ENCODE assay signal across 21 cellular contexts in genomic region chr9:33471361-33471760, GRCh38. TPM values are rescaled to one million over a fixed set of nuclear protein-coding genes. Genes with fewer than 3 reads are reported as not detected.
DNase-seq lines count a peak whose midpoint lies in the region; ATAC-seq lines count a peak whose summit lies in the region.
"Had no signal": no experiment of that assay in that cellular context is flagged by ENCODE, and none has a peak within 500 bp of the region (broad histone marks: within the 10 kb centered on the region; RNA-seq: fewer than 3 reads in every experiment).

No MANE protein-coding gene starts in this region.

- H3K27me3 ChIP-seq in mesenchymal stem cell (ENCODE audit: control insufficient read depth in 1 of 2, insufficient read depth in 1 of 2, low read length in 2 of 2), result no peaks in the 10 kb centered on the region
- H3K27me3 ChIP-seq: thyroid gland had no signal

- H3K27ac Mint-ChIP-seq in activated CD4-positive, alpha-beta T cell treated with anti-CD3 and anti-CD28 coated beads, Interleukin-2, amount 10 ng/mL, durations not matched to agents 24 days and 14 days, result no peak overlapping the region
- H3K27ac Mint-ChIP-seq in T-cell, result no peak overlapping the region
- H3K27ac Mint-ChIP-seq: activated CD4-positive, alpha-beta memory T cell treated with anti-CD3 and anti-CD28 coated beads for 36 hours; T-helper 1 cell treated with Interleukin-12 subunit alpha and Interleukin-12 subunit beta and Interleukin-4 antibody, amounts not matched to agents 30 μg/mL and 1 μg/mL, for 36 hours had no signal

- peaks cover 54% of the 10 kb centered on the region for H3K36me3 Mint-ChIP-seq in activated CD4-positive, alpha-beta T cell treated with anti-CD3 and anti-CD28 coated beads, Interleukin-2, amount 10 ng/mL, durations not matched to agents 24 days and 14 days (ENCODE audit: low read depth)
- peaks cover 42% of the 10 kb centered on the region for H3K36me3 Mint-ChIP-seq in T-cell

- intact Hi-C loops in activated CD4-positive, alpha-beta T cell treated with anti-CD3 and anti-CD28 coated beads, Interleukin-2, amount 10 ng/mL, durations not matched to agents 24 days and 14 days (cut with micrococcal nuclease), result loop anchor here (5.0 kb wide), 1 partner anchor 41 kb away; no protein-coding TSS in a partner anchor

- peaks cover 12% of the 10 kb centered on the region for H3K4me1 ChIP-seq in mesenchymal stem cell (ENCODE audit: control insufficient read depth, insufficient read depth, low read depth, low read length)

- H3K9me3 Mint-ChIP-seq in activated CD4-positive, alpha-beta T cell treated with anti-CD3 and anti-CD28 coated beads, Interleukin-2, amount 10 ng/mL, durations not matched to agents 24 days and 14 days, result no peaks in the 10 kb centered on the region
- no peaks in the 10 kb centered on the region for H3K9me3 Mint-ChIP-seq in T-cell
- H3K9me3 Mint-ChIP-seq: activated CD4-positive, alpha-beta memory T cell treated with anti-CD3 and anti-CD28 coated beads for 36 hours; T-helper 1 cell treated with Interleukin-12 subunit alpha and Interleukin-12 subunit beta and Interleukin-4 antibody, amounts not matched to agents 30 μg/mL and 1 μg/mL, for 36 hours had no signal

- H2AFZ ChIP-seq in mesenchymal stem cell (ENCODE audit: low read depth, low read length), result no peak overlapping the region

- H3K4ac ChIP-seq in mesenchymal stem cell (ENCODE audit: low read depth in 1 of 2, low read length in 2 of 2), result no peak overlapping the region

- peak overlapping the region; percentile 95 for H3K9ac ChIP-seq in mesenchymal stem cell (ENCODE audit: low read length)

- no peak overlapping the region for H2BK120ac ChIP-seq in mesenchymal stem cell (ENCODE audit: low read depth, low read length)

- no peak overlapping the region for H2BK5ac ChIP-seq in mesenchymal stem cell (ENCODE audit: low read depth, low read length, poor library complexity, severe bottlenecking)

- peak overlapping the region; percentile 39 for H3K4me3 Mint-ChIP-seq in activated CD4-positive, alpha-beta T cell treated with anti-CD3 and anti-CD28 coated beads, Interleukin-2, amount 10 ng/mL, durations not matched to agents 24 days and 14 days
- peak overlapping the region in 2 of 3 donors; percentile 50 to 99 for H3K4me3 Mint-ChIP-seq in T-cell
- H3K4me3 Mint-ChIP-seq: activated CD4-positive, alpha-beta memory T cell treated with anti-CD3 and anti-CD28 coated beads for 36 hours; T-helper 1 cell treated with Interleukin-12 subunit alpha and Interleukin-12 subunit beta and Interleukin-4 antibody, amounts not matched to agents 30 μg/mL and 1 μg/mL, for 36 hours had no signal

- no peak overlapping the region for H3K4me2 ChIP-seq in mesenchymal stem cell (ENCODE audit: low read length, poor library complexity, severe bottlenecking)

- no peak overlapping the region for H4K8ac ChIP-seq in mesenchymal stem cell (ENCODE audit: low read length)

- no peaks in the 10 kb centered on the region for H3K9me3 ChIP-seq in mesenchymal stem cell (ENCODE audit: control insufficient read depth, low read length)
- H3K9me3 ChIP-seq: thyroid gland had no signal

- POLR2A ChIA-PET in T-cell (lab: Charles Lee), result no interaction called here

- no peak overlapping the region for H3K23ac ChIP-seq in mesenchymal stem cell (ENCODE audit: low read length in 2 of 2)

- no peak overlapping the region for H2BK15ac ChIP-seq in mesenchymal stem cell (ENCODE audit: low read depth, poor library complexity, severe bottlenecking)

- no peak overlapping the region for H3K27ac ChIP-seq in mesenchymal stem cell (ENCODE audit: low read length, poor library complexity, severe bottlenecking)
- H3K27ac ChIP-seq: thyroid gland had no signal

- no peak overlapping the region for H3K18ac ChIP-seq in mesenchymal stem cell (ENCODE audit: low read depth in 1 of 2, low read length in 2 of 2)

- CTCF ChIA-PET in T-cell (lab: Charles Lee), result interaction anchor here in 1 of 2 donors (5.1 kb wide), 1 partner anchor 97 kb away, joined by 33 read pairs; no protein-coding TSS in a partner anchor

- DNase-seq in activated CD4-positive, alpha-beta T cell treated with anti-CD3 and anti-CD28 coated beads, Interleukin-2, amount 10 ng/mL, durations not matched to agents 24 days and 14 days, result no peak
- no peak for DNase-seq in activated CD4-positive, alpha-beta T cell treated with anti-CD3 and anti-CD28 coated beads, Interleukin-2, amount 50 U/mL, for 1 hour
- DNase-seq in COLO829 (ENCODE audit: low spot score) (peak; percentile 45), T-cell (no peak), mesenchymal stem cell (no peak), NCI-H524 treated with DMSO at 0.1 percent for 48 hours (lab: John Stamatoyannopoulos, UW) (no peak)
- DNase-seq: activated CD4-positive, alpha-beta memory T cell treated with anti-CD3 and anti-CD28 coated beads for 36 hours; EL; HCEC 1CT; hypothalamus; kidney glomerular epithelial cell; mesendoderm; NCI-H1048; NCI-H2081; NCI-H510A treated with DMSO at 0.1 percent for 48 hours; Right ventricle myocardium superior; thyroid gland had no signal

- H3K27me3 Mint-ChIP-seq in activated CD4-positive, alpha-beta T cell treated with anti-CD3 and anti-CD28 coated beads, Interleukin-2, amount 10 ng/mL, durations not matched to agents 24 days and 14 days, result no peaks in the 10 kb centered on the region
- H3K27me3 Mint-ChIP-seq in T-cell, result no peaks in the 10 kb centered on the region
- H3K27me3 Mint-ChIP-seq: activated CD4-positive, alpha-beta memory T cell treated with anti-CD3 and anti-CD28 coated beads for 36 hours had no signal

- no peak overlapping the region for H4K91ac ChIP-seq in mesenchymal stem cell (ENCODE audit: low read length)

- H3K79me1 ChIP-seq in mesenchymal stem cell (replicated peaks; ENCODE audit: low read length, poor library complexity, severe bottlenecking), result peaks cover 31% of the 10 kb centered on the region

- no peak overlapping the region for H2AK5ac ChIP-seq in mesenchymal stem cell (ENCODE audit: low read length, severe bottlenecking)

- 94% methylated on average over 2 of the region's 2 CpGs for WGBS in mesenchymal stem cell

- H2BK12ac ChIP-seq in mesenchymal stem cell (ENCODE audit: low read length in 2 of 2), result no peak overlapping the region

- H3K4me1 Mint-ChIP-seq in activated CD4-positive, alpha-beta T cell treated with anti-CD3 and anti-CD28 coated beads, Interleukin-2, amount 10 ng/mL, durations not matched to agents 24 days and 14 days, result peaks cover 15% of the 10 kb centered on the region
- peaks cover 26 to 35% (median 35%) of the 10 kb centered on the region in 3 donors for H3K4me1 Mint-ChIP-seq in T-cell

- H3K36me3 ChIP-seq in mesenchymal stem cell (ENCODE audit: control insufficient read depth in 1 of 2, insufficient read depth in 2 of 2, low read depth in 1 of 2, low read length in 2 of 2), result peaks cover 44 to 56% of the 10 kb centered on the region in 2 experiments

- no peak overlapping the region for H3K14ac ChIP-seq in mesenchymal stem cell (ENCODE audit: low read length in 2 of 2)

- H3K4me3 ChIP-seq in mesenchymal stem cell (ENCODE audit: insufficient read depth in 1 of 2, low read depth in 1 of 2, low read length in 2 of 2), result no peak overlapping the region
- H3K4me3 ChIP-seq: thyroid gland had no signal

- ATAC-seq in T-cell (replicated peaks in 1 of 4) (no peak), GM21381 (IDR thresholded peaks at IDR 0.05; ENCODE audit: unreplicated experiment) (no peak)
- no peak for ATAC-seq in activated CD4-positive, CD25-positive, alpha-beta regulatory T cell treated with anti-CD3 and anti-CD28 coated beads, Interleukin-2, amount 50 U/mL, for 24 hours

RNA-seq across cellular contexts. Expression of gene NOL6, which starts 2.4 kb away (rescaled TPM):
- 86.7 and 86.8 TPM in 2 replicates for total RNA-seq in activated CD4-positive, alpha-beta T cell treated with anti-CD3 and anti-CD28 coated beads, Interleukin-2, amount 10 ng/mL, durations not matched to agents 24 days and 14 days
- total RNA-seq in T-cell, result 10 to 100 TPM; 35.1 to 57.6 (median 47.1) TPM
- polyA plus RNA-seq in mesenchymal stem cell (2013, experiment 1 of 2), result 13.2 TPM
- polyA plus RNA-seq in mesenchymal stem cell (2013, experiment 2 of 2), result 12.8 TPM

RNA-seq across cellular contexts. Expression of gene AQP3, which starts 24.0 kb away (rescaled TPM):
- total RNA-seq in activated CD4-positive, alpha-beta T cell treated with anti-CD3 and anti-CD28 coated beads, Interleukin-2, amount 10 ng/mL, durations not matched to agents 24 days and 14 days, result 3.2 and 4.1 TPM in 2 replicates
- total RNA-seq in T-cell, result 100 to 1,000 TPM in 3 of 5 donors, 10 to 100 TPM in 2; 85.7 to 130 (median 111) TPM
- polyA plus RNA-seq in mesenchymal stem cell (2013, experiment 1 of 2), result 1.3 TPM
- polyA plus RNA-seq in mesenchymal stem cell (2013, experiment 2 of 2), result 1.2 TPM

RNA-seq across cellular contexts. Expression of gene ANKRD18B, which starts 52.7 kb away (rescaled TPM):
- 0.65 and 1.1 TPM in 2 replicates for total RNA-seq in activated CD4-positive, alpha-beta T cell treated with anti-CD3 and anti-CD28 coated beads, Interleukin-2, amount 10 ng/mL, durations not matched to agents 24 days and 14 days
- total RNA-seq in T-cell, result 1 to 10 TPM in 3 of 5 donors, under 1 TPM in 1, not detected in 1; 0.76 to 2.6 (median 1.9) TPM
- polyA plus RNA-seq in mesenchymal stem cell (2013, experiment 1 of 2), result 0.18 TPM
- polyA plus RNA-seq in mesenchymal stem cell (2013, experiment 2 of 2), result 0.79 TPM
- total RNA-seq: aorta, Right ventricle myocardium superior had no signal
- polyA plus RNA-seq: aorta had no signal

Comparison
In these comparisons a context has a peak if more than half of its experiments do, and no peak if none do; other contexts are left out.
1. RNA of gene AQP3, which starts 24.0 kb away (total RNA-seq): 85.7 to 130 TPM in T-cell; 3.2 to 4.1 TPM in activated CD4-positive, alpha-beta T cell treated with anti-CD3 and anti-CD28 coated beads, Interleukin-2, amount 10 ng/mL, durations not matched to agents 24 days and 14 days; every median in the first group is over 10 times any median in the second.